8 cellular contexts compared by ENCODE assay signal in genomic region chr15:100438570-100438969, GRCh38.
DNase-seq lines count a peak whose midpoint lies in the region; ATAC-seq and FAIRE-seq lines count a peak whose summit lies in the region.

No MANE protein-coding gene starts in this region.

- H3K36me3 ChIP-seq in SK-N-MC (ENCODE audit: insufficient read depth, low read length): no peaks in the 10 kb centered on the region

- DNase-seq in HT1080 (ENCODE audit: low read depth): peak; percentile 27
- peak; percentile 48 for DNase-seq in SK-N-MC (ENCODE audit: low read depth, low spot score)
- peak; percentile 82 for DNase-seq in left cardiac atrium
- peak; percentile 2 to 20 for DNase-seq in stimulated activated CD4-positive, alpha-beta T cell treated with anti-CD3 and anti-CD28 coated beads, Interleukin-4, amount 100 ng/mL, for 48 hours (ENCODE audit: low read depth in 2 of 2)
- DNase-seq in HTR-8/SVneo (ENCODE audit: insufficient read length, low spot score): no peak

- intact Hi-C loops in left cardiac atrium (cut with DNase I): no loop called here

- peak; percentile 70 for ATAC-seq in GM18867 (IDR thresholded peaks at IDR 0.05; ENCODE audit: unreplicated experiment)
- peak in 1 of 2 donors; percentile 87 for ATAC-seq in left cardiac atrium
- no peak for ATAC-seq in GM18517 (IDR thresholded peaks at IDR 0.05; ENCODE audit: unreplicated experiment)
- no peak for ATAC-seq in GM19351 (IDR thresholded peaks at IDR 0.05; ENCODE audit: unreplicated experiment)

- no peak overlapping the region for H3K9ac ChIP-seq in SK-N-MC (ENCODE audit: insufficient read length)

- FAIRE-seq in HTR-8/SVneo (lab: Jason Lieb, UNC): no peak

- H3K4me3 ChIP-seq in SK-N-MC: no peak overlapping the region

- H3K27ac ChIP-seq in SK-N-MC: no peak overlapping the region

- H3K9me3 ChIP-seq in SK-N-MC (ENCODE audit: low read depth, low read length): no peaks in the 10 kb centered on the region
